Comparison of ENCODE assay signal across 1 cellular context in genomic region chr19:57633832-57634131, GRCh38.
TF ChIP-seq lines count a peak whose summit lies in the region.

No MANE protein-coding gene starts in this region.

TF ChIP-seq in liver, 16 proteins besides CTCF, POLR2A, EP300 and RAD21 (continued from another document):
- TF ChIP-seq, protein P1, sequence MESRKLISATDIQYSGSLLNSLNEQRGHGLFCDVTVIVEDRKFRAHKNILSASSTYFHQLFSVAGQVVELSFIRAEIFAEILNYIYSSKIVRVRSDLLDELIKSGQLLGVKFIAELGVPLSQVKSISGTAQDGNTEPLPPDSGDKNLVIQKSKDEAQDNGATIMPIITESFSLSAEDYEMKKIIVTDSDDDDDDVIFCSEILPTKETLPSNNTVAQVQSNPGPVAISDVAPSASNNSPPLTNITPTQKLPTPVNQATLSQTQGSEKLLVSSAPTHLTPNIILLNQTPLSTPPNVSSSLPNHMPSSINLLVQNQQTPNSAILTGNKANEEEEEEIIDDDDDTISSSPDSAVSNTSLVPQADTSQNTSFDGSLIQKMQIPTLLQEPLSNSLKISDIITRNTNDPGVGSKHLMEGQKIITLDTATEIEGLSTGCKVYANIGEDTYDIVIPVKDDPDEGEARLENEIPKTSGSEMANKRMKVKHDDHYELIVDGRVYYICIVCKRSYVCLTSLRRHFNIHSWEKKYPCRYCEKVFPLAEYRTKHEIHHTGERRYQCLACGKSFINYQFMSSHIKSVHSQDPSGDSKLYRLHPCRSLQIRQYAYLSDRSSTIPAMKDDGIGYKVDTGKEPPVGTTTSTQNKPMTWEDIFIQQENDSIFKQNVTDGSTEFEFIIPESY (IDR thresholded peaks at IDR 0.05): no peak
- TF ChIP-seq GABPA (IDR thresholded peaks at IDR 0.05 in 1 of 2, conservative IDR thresholded peaks at IDR 0.05 in 1 of 2) (no peak), EGR1 (IDR thresholded peaks at IDR 0.05; ENCODE audit: low read depth in 2 of 2) (no peak)
